ENCODE assay signal across 9 cellular contexts in genomic region chr9:136133191-136133958, GRCh38.
DNase-seq lines count a peak whose midpoint lies in the region; ATAC-seq lines count a peak whose summit lies in the region.
"Had no signal": no experiment of that assay in that cellular context is flagged by ENCODE, and none has a peak within 500 bp of the region (broad histone marks: within the 10 kb centered on the region; RNA-seq: fewer than 3 reads in every experiment).

No MANE protein-coding gene starts in this region.

- H3K27ac ChIP-seq in muscle layer of colon (ENCODE audit: low read depth, low read length), result no peak overlapping the region

- ATAC-seq in GM19397 (IDR thresholded peaks at IDR 0.05; ENCODE audit: unreplicated experiment), result no peak

- no peaks in the 10 kb centered on the region for H3K9me3 ChIP-seq in muscle layer of colon (ENCODE audit: low read length)

- H3K36me3 ChIP-seq in muscle layer of colon (ENCODE audit: insufficient read depth, low read length), result no peaks in the 10 kb centered on the region

- DNase-seq in NCI-H2227 (lab: John Stamatoyannopoulos, UW; ENCODE audit: unreplicated experiment) (peak; percentile 54), NCI-H2227 treated with DMSO at 0.1 percent for 48 hours (lab: John Stamatoyannopoulos, UW) (no peak), NOMO-1 (lab: John Stamatoyannopoulos, UW; ENCODE audit: unreplicated experiment in 2 of 2) (peak; percentile 30 to 35), ecto neural progenitor cell (ENCODE audit: low spot score) (peak; percentile 87), DMS114 treated with DMSO at 0.1 percent for 48 hours (lab: John Stamatoyannopoulos, UW; ENCODE audit: unreplicated experiment) (no peak), GOT3 (lab: John Stamatoyannopoulos, UW) (no peak)
- DNase-seq: DND-41 had no signal

- peaks cover 11 to 76% of the 10 kb centered on the region in 2 donors for H3K27me3 ChIP-seq in muscle layer of colon (ENCODE audit: control insufficient read depth in 1 of 2, insufficient read depth in 2 of 2, low read length in 2 of 2)

- no peaks in the 10 kb centered on the region for H3K4me1 ChIP-seq in muscle layer of colon (ENCODE audit: insufficient read depth, low read length)

- H3K9ac ChIP-seq in muscle layer of colon (ENCODE audit: low read length), result no peak overlapping the region

- peak overlapping the region; percentile 27 to 49 for H3K4me3 ChIP-seq in muscle layer of colon (ENCODE audit: low read depth in 1 of 2, low read length in 2 of 2)

Comparison
In these comparisons a context has a peak if more than half of its experiments do, and no peak if none do; other contexts are left out.
1. DNase-seq: peak in NCI-H2227 (single experiment), NOMO-1 (2 of 2) and ecto neural progenitor cell (single experiment); none in NCI-H2227 treated with DMSO at 0.1 percent for 48 hours (single experiment), DMS114 treated with DMSO at 0.1 percent for 48 hours (single experiment) and GOT3 (single experiment).